In genomic region chr1:43367904-43368645, GRCh38 we compare ENCODE assay signal across 8 cellular contexts. TPM values are rescaled to one million over a fixed set of nuclear protein-coding genes. Genes with fewer than 3 reads are reported as not detected.
DNase-seq lines count a peak whose midpoint lies in the region; ATAC-seq and TF ChIP-seq lines count a peak whose summit lies in the region.

TSS of gene ELOVL1 (minus strand) at chr1:43368011. CDS start at chr1:43365609, 2,402 bp downstream.

- H4K20me1 ChIP-seq in BLaER1 treated with 17β-estradiol and CSF1 and Interleukin-3, amounts not matched to agents 10 nM and 100 nM: peaks cover 5 to 40% (median 34%) of the 10 kb centered on the region in 11 experiments; a peak in 17 of 22 replicates

- H3K4me1 Mint-ChIP-seq in activated CD4-positive, alpha-beta T cell treated with anti-CD3 and anti-CD28 coated beads, Interleukin-2, amount 10 ng/mL, durations not matched to agents 7 days and 5 days: peaks cover 44% of the 10 kb centered on the region
- H3K4me1 Mint-ChIP-seq in dendritic cell treated with granulocyte-macrophage colony-stimulating factor and Interleukin-4, amounts not matched to agents 40 ng/mL and 50 ng/mL, for 4 days (ENCODE audit: low read depth): peaks cover 56% of the 10 kb centered on the region

- no peaks in the 10 kb centered on the region for H3K9me3 Mint-ChIP-seq in activated CD4-positive, alpha-beta T cell treated with anti-CD3 and anti-CD28 coated beads, Interleukin-2, amount 10 ng/mL, durations not matched to agents 7 days and 5 days
- H3K9me3 Mint-ChIP-seq in dendritic cell treated with granulocyte-macrophage colony-stimulating factor and Interleukin-4, amounts not matched to agents 40 ng/mL and 50 ng/mL, for 4 days: no peaks in the 10 kb centered on the region

- POLR2A ChIA-PET in activated CD4-positive, alpha-beta T cell treated with anti-CD3 and anti-CD28 coated beads, Interleukin-2, amount 10 ng/mL, durations not matched to agents 7 days and 5 days (lab: Charles Lee): interaction anchor here (0.5 to 1.6 kb wide), 4 partner anchors 8 to 282 kb away, joined by 3 to 5 read pairs (median 3); partner anchors contain the start of genes CDC20 and KDM4A

- ATAC-seq in GM19324 (IDR thresholded peaks at IDR 0.05; ENCODE audit: low FRiP score, unreplicated experiment) (peak; percentile 79), HG03460 (IDR thresholded peaks at IDR 0.05; ENCODE audit: unreplicated experiment) (peak; percentile 69)

- H3K4me3 Mint-ChIP-seq in activated CD4-positive, alpha-beta T cell treated with anti-CD3 and anti-CD28 coated beads, Interleukin-2, amount 10 ng/mL, durations not matched to agents 7 days and 5 days: peak within 1 kb of the TSS; percentile 94
- peak within 1 kb of the TSS; percentile 98 for H3K4me3 Mint-ChIP-seq in dendritic cell treated with granulocyte-macrophage colony-stimulating factor and Interleukin-4, amounts not matched to agents 40 ng/mL and 50 ng/mL, for 4 days

- H3K36me3 ChIP-seq in BLaER1 treated with 17β-estradiol and CSF1 and Interleukin-3, amounts not matched to agents 10 nM and 100 nM: peaks cover 27 to 51% (median 33%) of the 10 kb centered on the region in 11 experiments
- peaks cover 2 to 20% (median 16%) of the 10 kb centered on the region in 4 donors for H3K36me3 ChIP-seq in liver (ENCODE audit: control insufficient read depth in 4 of 4, insufficient read depth in 3 of 4, low read depth in 1 of 4, low read length in 3 of 4)

- H3K27ac ChIP-seq in BLaER1 treated with 17β-estradiol and CSF1 and Interleukin-3, amounts not matched to agents 10 nM and 100 nM: peak within 1 kb of the TSS; percentile 83 to 97 (median 88)
- H3K27ac ChIP-seq in liver (ENCODE audit: low read depth in 1 of 2, low read length in 2 of 2): peak within 1 kb of the TSS; percentile 86 to 89

- H3K9ac ChIP-seq in BLaER1 treated with 17β-estradiol and CSF1 and Interleukin-3, amounts not matched to agents 10 nM and 100 nM: peak within 1 kb of the TSS; percentile 85 to 96 (median 93)
- H3K9ac ChIP-seq in liver (ENCODE audit: low read depth in 1 of 2, low read length in 2 of 2): peak within 1 kb of the TSS; percentile 60 to 84

- CTCF ChIA-PET in activated CD4-positive, alpha-beta T cell treated with anti-CD3 and anti-CD28 coated beads, Interleukin-2, amount 10 ng/mL, durations not matched to agents 7 days and 5 days (lab: Charles Lee): interaction anchor here (0.8 to 1.4 kb wide), 9 partner anchors 8 to 22 kb away, joined by 3 to 5 read pairs (median 3); partner anchors contain the start of genes CDC20, MED8 and SZT2

- peak within 1 kb of the TSS; percentile 95 for H3K27ac Mint-ChIP-seq in activated CD4-positive, alpha-beta T cell treated with anti-CD3 and anti-CD28 coated beads, Interleukin-2, amount 10 ng/mL, durations not matched to agents 7 days and 5 days
- H3K27ac Mint-ChIP-seq in dendritic cell treated with granulocyte-macrophage colony-stimulating factor and Interleukin-4, amounts not matched to agents 40 ng/mL and 50 ng/mL, for 4 days: peak within 1 kb of the TSS; percentile 99

- no peaks in the 10 kb centered on the region for H3K9me3 ChIP-seq in BLaER1 treated with 17β-estradiol and CSF1 and Interleukin-3, amounts not matched to agents 10 nM and 100 nM (replicated peaks in 1 of 11)
- no peaks in the 10 kb centered on the region for H3K9me3 ChIP-seq in liver (ENCODE audit: control insufficient read depth in 4 of 4, low read length in 3 of 4)

- peak; percentile 45 to 69 for TF ChIP-seq RAD21 in liver (IDR thresholded peaks at IDR 0.05)

- no peaks in the 10 kb centered on the region for H3K27me3 Mint-ChIP-seq in activated CD4-positive, alpha-beta T cell treated with anti-CD3 and anti-CD28 coated beads, Interleukin-2, amount 10 ng/mL, durations not matched to agents 7 days and 5 days
- H3K27me3 Mint-ChIP-seq in dendritic cell treated with granulocyte-macrophage colony-stimulating factor and Interleukin-4, amounts not matched to agents 40 ng/mL and 50 ng/mL, for 4 days: no peaks in the 10 kb centered on the region

- H3K4me2 ChIP-seq in BLaER1 treated with 17β-estradiol and CSF1 and Interleukin-3, amounts not matched to agents 10 nM and 100 nM: peak within 1 kb of the TSS; percentile 94 to 100 (median 100)

- H3K4me1 ChIP-seq in BLaER1 treated with 17β-estradiol and CSF1 and Interleukin-3, amounts not matched to agents 10 nM and 100 nM: peaks cover 27 to 71% (median 55%) of the 10 kb centered on the region in 10 experiments
- peaks cover 7 to 22% (median 16%) of the 10 kb centered on the region in 4 donors for H3K4me1 ChIP-seq in liver (ENCODE audit: control insufficient read depth in 4 of 4, insufficient read depth in 4 of 4, low read length in 3 of 4)

- peak; percentile 91 for DNase-seq in NCI-H69 (lab: John Stamatoyannopoulos, UW)
- DNase-seq in activated CD4-positive, alpha-beta T cell treated with anti-CD3 and anti-CD28 coated beads, Interleukin-2, amount 10 ng/mL, durations not matched to agents 7 days and 5 days: peak; percentile 90
- DNase-seq in stimulated activated CD4-positive, alpha-beta T cell treated with anti-CD3 and anti-CD28 coated beads, Interleukin-4, amount 100 ng/mL, for 24 hours: peak; percentile 89

- peaks cover 36% of the 10 kb centered on the region for H3K36me3 Mint-ChIP-seq in activated CD4-positive, alpha-beta T cell treated with anti-CD3 and anti-CD28 coated beads, Interleukin-2, amount 10 ng/mL, durations not matched to agents 7 days and 5 days (ENCODE audit: low read depth)
- peaks cover 58% of the 10 kb centered on the region for H3K36me3 Mint-ChIP-seq in dendritic cell treated with granulocyte-macrophage colony-stimulating factor and Interleukin-4, amounts not matched to agents 40 ng/mL and 50 ng/mL, for 4 days (ENCODE audit: low read depth)

- no peaks in the 10 kb centered on the region for H3K27me3 ChIP-seq in BLaER1 treated with 17β-estradiol and CSF1 and Interleukin-3, amounts not matched to agents 10 nM and 100 nM
- H3K27me3 ChIP-seq in liver (ENCODE audit: control insufficient read depth in 4 of 4, insufficient read depth in 4 of 4, low read length in 3 of 4): no peaks in the 10 kb centered on the region

- TF ChIP-seq CTCF in liver (IDR thresholded peaks at IDR 0.05; ENCODE audit: low read depth, low read length, missing input control): no peak

- intact Hi-C loops in dendritic cell treated with granulocyte-macrophage colony-stimulating factor and Interleukin-4, amounts not matched to agents 40 ng/mL and 50 ng/mL, for 4 days (cut with micrococcal nuclease): loop anchor here (1.0 kb wide), 2 partner anchors 10 to 13 kb away; partner anchors contain the start of gene CDC20

- H3K4me3 ChIP-seq in BLaER1 treated with 17β-estradiol and CSF1 and Interleukin-3, amounts not matched to agents 10 nM and 100 nM: peak within 1 kb of the TSS; percentile 80 to 92 (median 84)
- H3K4me3 ChIP-seq in liver (ENCODE audit: low read depth in 1 of 3, low read length in 3 of 3): peak within 1 kb of the TSS; percentile 71 to 73 (median 71)

- under 1% methylated on average over 58 of the region's 58 CpGs for WGBS in liver

TF ChIP-seq in liver, 16 proteins besides CTCF, POLR2A, EP300 and RAD21:
- TF ChIP-seq RXRA (IDR thresholded peaks at IDR 0.05) (peak in 1 of 2 donors; percentile 23), SP1 (IDR thresholded peaks at IDR 0.05) (peak; percentile 48), HNF4G (IDR thresholded peaks at IDR 0.05) (no peak)
TF ChIP-seq in liver: peak in this region for 2.

RNA-seq across cellular contexts. Expression of gene ELOVL1, which starts in this region (rescaled TPM):
- total RNA-seq in activated CD4-positive, alpha-beta T cell treated with anti-CD3 and anti-CD28 coated beads, Interleukin-2, amount 10 ng/mL, durations not matched to agents 7 days and 5 days: 10 to 100 TPM; 77.1 to 85.0 TPM
- 10 to 100 TPM; 12.8 to 50.3 TPM for total RNA-seq in liver
- 10 to 100 TPM; 25.2 to 45.4 TPM for polyA plus RNA-seq in liver

Comparison
In these comparisons a context has a peak if more than half of its experiments do, and no peak if none do; other contexts are left out.
1. Peak in every context shown above with its lines: DNase-seq, ATAC-seq, H3K4me3 ChIP-seq and H3K27ac ChIP-seq.